In genomic region chr17:48037924-48038323, GRCh38 we compare ENCODE assay signal across 9 cellular contexts. TPM values are rescaled to one million over a fixed set of nuclear protein-coding genes. Genes with fewer than 3 reads are reported as not detected.
A peak's percentile ranks its signal among the peaks of the same experiment; 100 is the strongest.
DNase-seq lines count a peak whose midpoint lies in the region; ATAC-seq and TF ChIP-seq lines count a peak whose summit lies in the region.
"Had no signal": no experiment of that assay in that cellular context is flagged by ENCODE, and none has a peak within 500 bp of the region (broad histone marks: within the 10 kb centered on the region; RNA-seq: fewer than 3 reads in every experiment).

No MANE protein-coding gene starts in this region.

- peak overlapping the region; percentile 84 for H3K4me3 Mint-ChIP-seq in stimulated activated naive CD8-positive, alpha-beta T cell treated with anti-CD3 and anti-CD28 coated beads, Interleukin-15, Interleukin-2, amounts not matched to agents 100 ng/mL and 50 ng/mL, for 24 hours

- H3K36me3 ChIP-seq in breast epithelium = no peaks in the 10 kb centered on the region
- peaks cover 5% of the 10 kb centered on the region for H3K36me3 ChIP-seq in muscle layer of colon (ENCODE audit: insufficient read depth, low read length)
- H3K36me3 ChIP-seq: WERI-Rb-1 had no signal

- no peaks in the 10 kb centered on the region for H3K9me3 Mint-ChIP-seq in stimulated activated naive CD8-positive, alpha-beta T cell treated with anti-CD3 and anti-CD28 coated beads, Interleukin-15, Interleukin-2, amounts not matched to agents 100 ng/mL and 50 ng/mL, for 24 hours

- H3K9ac ChIP-seq in muscle layer of colon (ENCODE audit: low read length) = peak overlapping the region; percentile 39

- H3K27me3 ChIP-seq in breast epithelium (no peaks in the 10 kb centered on the region), muscle layer of colon (ENCODE audit: control insufficient read depth in 1 of 2, insufficient read depth in 2 of 2, low read length in 2 of 2) (no peaks in the 10 kb centered on the region)

- H3K27ac Mint-ChIP-seq in stimulated activated naive CD8-positive, alpha-beta T cell treated with anti-CD3 and anti-CD28 coated beads, Interleukin-15, Interleukin-2, amounts not matched to agents 100 ng/mL and 50 ng/mL, for 24 hours = peak overlapping the region; percentile 88

- H3K27me3 Mint-ChIP-seq in stimulated activated naive CD8-positive, alpha-beta T cell treated with anti-CD3 and anti-CD28 coated beads, Interleukin-15, Interleukin-2, amounts not matched to agents 100 ng/mL and 50 ng/mL, for 24 hours = peaks cover 28% of the 10 kb centered on the region

- intact Hi-C loops in breast epithelium (cut with DNase I; ENCODE audit: low total_unique reads) = no loop called here

- no peak for DNase-seq in stimulated activated naive CD8-positive, alpha-beta T cell treated with anti-CD3 and anti-CD28 coated beads, Interleukin-15, Interleukin-2, amounts not matched to agents 100 U/mL and 50 U/mL, for 24 hours
- DNase-seq in breast epithelium (ENCODE audit: low spot score in 2 of 2) (no peak), NCI-H1417 treated with DMSO at 0.1 percent for 48 hours (lab: John Stamatoyannopoulos, UW) (no peak), CD1c-positive myeloid dendritic cell (ENCODE audit: extremely low spot score) (no peak)
- DNase-seq: WERI-Rb-1 had no signal

- no peak for TF ChIP-seq CTCF in breast epithelium (IDR thresholded peaks at IDR 0.05)

- peak overlapping the region; percentile 61 to 91 (median 63) for H3K4me3 ChIP-seq in breast epithelium
- H3K4me3 ChIP-seq in muscle layer of colon (ENCODE audit: low read depth in 1 of 2, low read length in 2 of 2) = peak overlapping the region in 1 of 2 donors; percentile 41

- H3K36me3 Mint-ChIP-seq in stimulated activated naive CD8-positive, alpha-beta T cell treated with anti-CD3 and anti-CD28 coated beads, Interleukin-15, Interleukin-2, amounts not matched to agents 100 ng/mL and 50 ng/mL, for 24 hours (ENCODE audit: low read depth) = no peaks in the 10 kb centered on the region

- H3K4me1 ChIP-seq in breast epithelium = no peaks in the 10 kb centered on the region
- H3K4me1 ChIP-seq in muscle layer of colon (ENCODE audit: insufficient read depth, low read length) = peaks cover 14% of the 10 kb centered on the region

- ATAC-seq in stimulated activated naive CD8-positive, alpha-beta T cell treated with anti-CD3 and anti-CD28 coated beads, Interleukin-15, Interleukin-2, amounts not matched to agents 100 U/mL and 50 U/mL, for 24 hours = no peak
- ATAC-seq in GM21423 (IDR thresholded peaks at IDR 0.05; ENCODE audit: unreplicated experiment) (no peak), GM21447 (IDR thresholded peaks at IDR 0.05; ENCODE audit: unreplicated experiment) (no peak)

- TF ChIP-seq POLR2A in breast epithelium (IDR thresholded peaks at IDR 0.05) = no peak

- peaks cover 10% of the 10 kb centered on the region for H3K4me1 Mint-ChIP-seq in stimulated activated naive CD8-positive, alpha-beta T cell treated with anti-CD3 and anti-CD28 coated beads, Interleukin-15, Interleukin-2, amounts not matched to agents 100 ng/mL and 50 ng/mL, for 24 hours (ENCODE audit: low read depth)

- H3K27ac ChIP-seq in breast epithelium (peak overlapping the region in 1 of 2 donors; percentile 88), muscle layer of colon (ENCODE audit: low read depth, low read length) (peak overlapping the region; percentile 35)
- H3K27ac ChIP-seq: WERI-Rb-1 had no signal

- no peaks in the 10 kb centered on the region for H3K9me3 ChIP-seq in breast epithelium
- no peaks in the 10 kb centered on the region for H3K9me3 ChIP-seq in muscle layer of colon (ENCODE audit: low read length)

RNA-seq across cellular contexts. Expression of gene COPZ2, which starts 0.3 kb away (rescaled TPM):
- total RNA-seq in breast epithelium = 10 to 100 TPM; 16.4 to 97.9 (median 23.3) TPM

RNA-seq across cellular contexts. Expression of gene NFE2L1, which starts 10.2 kb away (rescaled TPM):
- total RNA-seq in breast epithelium = 100 to 1,000 TPM in 2 of 3 donors, 10 to 100 TPM in 1; 96.4 to 278 (median 106) TPM
